ENCODE assay signal across 23 cellular contexts in the genomic region with DNA sequence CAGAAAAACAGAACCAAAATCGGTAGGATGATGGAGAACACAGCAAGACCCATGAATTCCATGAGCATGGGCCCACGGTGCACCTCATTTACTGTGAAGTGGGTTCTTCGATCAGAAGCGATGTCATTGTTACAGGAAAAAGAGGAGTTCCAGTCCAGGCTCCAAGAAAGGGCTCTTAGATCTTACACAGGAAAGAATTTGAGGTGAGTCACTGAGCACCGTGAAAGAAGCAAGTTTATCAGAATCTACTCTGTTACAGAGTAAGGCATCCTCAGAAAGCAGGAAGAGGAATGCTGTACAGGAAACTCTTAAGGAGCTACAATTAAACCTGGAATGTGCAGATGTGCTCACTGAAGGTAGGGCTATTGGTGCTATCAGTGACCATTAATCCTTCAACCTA.
"Had no signal": no experiment of that assay in that cellular context is flagged by ENCODE, and none has a peak within 500 bp of the region (broad histone marks: within the 10 kb centered on the region; RNA-seq: fewer than 3 reads in every experiment).

No MANE protein-coding gene starts in this region.

- FAIRE-seq: pancreas had no signal

- H3K9me3 ChIP-seq: adrenal gland, mucosa of descending colon, pancreas, thyroid gland, upper lobe of right lung had no signal

- ATAC-seq: activated CD8-positive, alpha-beta T cell treated with anti-CD3 and anti-CD28 coated beads, Interleukin-2, amount 10 ng/mL, durations not matched to agents 7 days and 5 days; effector memory CD8-positive, alpha-beta T cell; left ventricle myocardium superior; mucosa of descending colon; pancreas; psoas muscle; right cardiac atrium; stimulated activated naive CD8-positive, alpha-beta T cell treated with anti-CD3 and anti-CD28 coated beads, Interleukin-15, Interleukin-2, amounts not matched to agents 100 U/mL and 50 U/mL, for 24 hours; T-cell; upper lobe of right lung had no signal

- DNase-seq: activated CD4-positive, alpha-beta T cell treated with anti-CD3 and anti-CD28 coated beads, Interleukin-2, amount 10 ng/mL, durations not matched to agents 7 days and 5 days; activated CD4-positive, CD25-positive, alpha-beta regulatory T cell treated with anti-CD3 and anti-CD28 coated beads, Interleukin-2, amount 50 U/mL, for 72 hours; activated CD8-positive, alpha-beta T cell treated with anti-CD3 and anti-CD28 coated beads, Interleukin-2, amount 10 ng/mL, durations not matched to agents 7 days and 5 days; activated gamma-delta T cell treated with Interleukin-2 at 50 U/mL for 16 hours; cerebellar nuclear complex; effector memory CD8-positive, alpha-beta T cell; immature natural killer cell; left ventricle myocardium superior; mesenchymal stem cell; mucosa of descending colon; nephron progenitor cell; pancreas; psoas muscle; right cardiac atrium; stimulated activated CD4-positive, alpha-beta T cell treated with anti-CD3 and anti-CD28 coated beads, Interleukin-12 subunit alpha, Interleukin-12 subunit beta, amount 100 ng/mL, for 4 hours; stimulated activated CD4-positive, alpha-beta T cell treated with anti-CD3 and anti-CD28 coated beads, Interleukin-4, amount 100 ng/mL, for 4 hours; stimulated activated naive CD8-positive, alpha-beta T cell treated with anti-CD3 and anti-CD28 coated beads, Interleukin-15, Interleukin-2, amounts not matched to agents 100 U/mL and 50 U/mL, for 24 hours; T-cell; thyroid gland; upper lobe of right lung had no signal

- H3K27me3 ChIP-seq: adrenal gland, ascending aorta, pancreas, thyroid gland, upper lobe of right lung had no signal

- H3K27ac ChIP-seq: adrenal gland, ascending aorta, pancreas, psoas muscle, thyroid gland, upper lobe of right lung, VCaP had no signal

- H3K36me3 ChIP-seq: adrenal gland, ascending aorta, pancreas, thyroid gland, upper lobe of right lung had no signal

- H3K4me1 ChIP-seq: adrenal gland, ascending aorta, pancreas, psoas muscle, thyroid gland, upper lobe of right lung had no signal

- H3K4me3 ChIP-seq: adrenal gland, ascending aorta, mucosa of descending colon, pancreas, psoas muscle, thyroid gland, upper lobe of right lung had no signal
